ENCODE assay signal across 23 cellular contexts in genomic region chr16:87818533-87819161, GRCh38. TPM values are rescaled to one million over a fixed set of nuclear protein-coding genes. Genes with fewer than 3 reads are reported as not detected.
DNase-seq lines count a peak whose midpoint lies in the region; ATAC-seq, FAIRE-seq and TF ChIP-seq lines count a peak whose summit lies in the region.
"Had no signal": no experiment of that assay in that cellular context is flagged by ENCODE, and none has a peak within 500 bp of the region (broad histone marks: within the 10 kb centered on the region; RNA-seq: fewer than 3 reads in every experiment).

No MANE protein-coding gene starts in this region.

- H3K4me3 Mint-ChIP-seq in endodermal cell = no peak overlapping the region
- no peak overlapping the region for H3K4me3 Mint-ChIP-seq in WTC11
- H3K4me3 Mint-ChIP-seq: B cell, HFFc6, IgD-negative memory B cell had no signal

- H3K4me1 ChIP-seq in A549 = peaks cover 2% of the 10 kb centered on the region; the same call in 1 of the 3 replicates
- peaks cover 91% of the 10 kb centered on the region for H3K4me1 ChIP-seq in BLaER1
- H3K4me1 ChIP-seq in endodermal cell (ENCODE audit: control insufficient read depth, insufficient read depth, low read length) = peaks cover 15% of the 10 kb centered on the region

- DNase-seq in A549 (ENCODE audit: low read depth in 1 of 2, low spot score in 1 of 2) = no peak
- DNase-seq in RWPE1 (ENCODE audit: low spot score) = no peak
- DNase-seq in endodermal cell = peak; percentile 53
- DNase-seq in UCSD-AML1 (lab: John Stamatoyannopoulos, UW; ENCODE audit: unreplicated experiment) = no peak
- no peak for DNase-seq in GM10266 (ENCODE audit: extremely low spot score)
- DNase-seq in WTC11 (ENCODE audit: low spot score) = no peak
- DNase-seq: Calu3, DMS79 treated with DMSO at 0.1 percent for 48 hours, GF-D8, HFFc6, NCI-H1048, NCI-H1417, NCI-H1694, NCI-H2029 treated with DMSO at 0.1 percent for 48 hours, NCI-H2227 treated with DMSO at 0.1 percent for 48 hours, NCI-H526 treated with DMSO at 0.1 percent for 48 hours, RPMI8226, SHP77 had no signal

- no peaks in the 10 kb centered on the region for H3K36me3 Mint-ChIP-seq in endodermal cell (ENCODE audit: low read depth)
- H3K36me3 Mint-ChIP-seq in WTC11 = peaks cover 12% of the 10 kb centered on the region

- TF ChIP-seq POLR2A in A549 (IDR thresholded peaks at IDR 0.05; ENCODE audit: low read length) = no peak

- no peak for TF ChIP-seq EP300 in A549 (IDR thresholded peaks at IDR 0.05)

- peaks cover 23% of the 10 kb centered on the region for H3K9me3 ChIP-seq in A549
- peaks cover 21% of the 10 kb centered on the region for H3K9me3 ChIP-seq in BLaER1
- H3K9me3 ChIP-seq in endodermal cell (ENCODE audit: control insufficient read depth, low read length) = peaks cover 26% of the 10 kb centered on the region

- H3K27ac Mint-ChIP-seq in endodermal cell (no peak overlapping the region), WTC11 (no peak overlapping the region)
- H3K27ac Mint-ChIP-seq: B cell, HFFc6, IgD-negative memory B cell had no signal

- H4K20me1 ChIP-seq in BLaER1 = no peaks in the 10 kb centered on the region

- H3K9ac ChIP-seq in BLaER1 (no peak overlapping the region), endodermal cell (ENCODE audit: extremely low read depth, low read length, poor library complexity, severe bottlenecking) (no peak overlapping the region)
- H3K9ac ChIP-seq: KMS-11 had no signal

- CTCF ChIA-PET in A549 (lab: Yijun Ruan, JAX) (interaction anchor here (0.8 to 30.2 kb wide), 9 partner anchors 8 to 53 kb away, joined by 3 to 417 read pairs (median 4); no protein-coding TSS in a partner anchor), RWPE1 (lab: Yijun Ruan, JAX) (interaction anchor here (0.6 kb wide), 1 partner anchor 522 kb away, joined by 4 read pairs; no protein-coding TSS in a partner anchor), WTC11 (lab: Charles Lee) (interaction anchor here (1.1 to 1.9 kb wide), 3 partner anchors 31 to 40 kb away, joined by 4 to 9 read pairs (median 5); no protein-coding TSS in a partner anchor)

- WGBS in A549 (ENCODE audit: missing lambda C conversion rate) = 92% methylated on average over 16 of the region's 16 CpGs
- WGBS in endodermal cell (ENCODE audit: insufficient coverage in 1 of 2, insufficient read length in 1 of 2), 2 experiments = 94 to 96% methylated on average over 12 to 16 of the region's 16 CpGs

- FAIRE-seq in A549 (lab: Jason Lieb, UNC) = no peak
- FAIRE-seq: GM18507 had no signal

- peaks cover 21% of the 10 kb centered on the region for H3K4me1 Mint-ChIP-seq in endodermal cell
- peaks cover 42% of the 10 kb centered on the region for H3K4me1 Mint-ChIP-seq in WTC11

- H3K27ac ChIP-seq in A549 (peak overlapping the region in 1 of 2 experiments; percentile 97; a peak in 2 of 6 replicates), BLaER1 (peak overlapping the region; percentile 90), RWPE1 (peak overlapping the region; percentile 98), endodermal cell (ENCODE audit: low read depth, low read length) (no peak overlapping the region)
- H3K27ac ChIP-seq: KMS-11 had no signal

- TF ChIP-seq CTCF in A549 (IDR thresholded peaks at IDR 0.05) = no peak
- no peak for TF ChIP-seq CTCF in RWPE1 (conservative IDR thresholded peaks at IDR 0.05; ENCODE audit: low read depth)
- no peak for TF ChIP-seq CTCF in endodermal cell (conservative IDR thresholded peaks at IDR 0.05)
- TF ChIP-seq CTCF in GM10266 (IDR thresholded peaks at IDR 0.05; ENCODE audit: control insufficient read depth, insufficient read depth, low read depth, missing control alignments) = no peak
- no peak for TF ChIP-seq CTCF in WTC11 (IDR thresholded peaks at IDR 0.05)

- H3K27me3 ChIP-seq in BLaER1 (no peaks in the 10 kb centered on the region), endodermal cell (ENCODE audit: control insufficient read depth, insufficient read depth, low read length, poor library complexity, severe bottlenecking) (no peaks in the 10 kb centered on the region)

- H3K36me3 ChIP-seq in BLaER1 (no peaks in the 10 kb centered on the region), endodermal cell (ENCODE audit: control insufficient read depth, insufficient read depth, low read length) (no peaks in the 10 kb centered on the region)

- H3K27me3 Mint-ChIP-seq in endodermal cell (ENCODE audit: insufficient read depth) = no peaks in the 10 kb centered on the region
- no peaks in the 10 kb centered on the region; the same call in none of the 2 replicates for H3K27me3 Mint-ChIP-seq in WTC11 (ENCODE audit: low read depth)
- H3K27me3 Mint-ChIP-seq: B cell, IgD-negative memory B cell had no signal

- H3K4me3 ChIP-seq in A549 (no peak overlapping the region), BLaER1 (no peak overlapping the region), endodermal cell (ENCODE audit: low read length) (no peak overlapping the region)

- H3K9me3 Mint-ChIP-seq in endodermal cell = peaks cover 19% of the 10 kb centered on the region
- peaks cover 17% of the 10 kb centered on the region for H3K9me3 Mint-ChIP-seq in WTC11

- no peak for TF ChIP-seq RAD21 in A549 (conservative IDR thresholded peaks at IDR 0.05 in 1 of 2, IDR thresholded peaks at IDR 0.05 in 1 of 2)

- H3K4me2 ChIP-seq in A549 (no peak overlapping the region), BLaER1 (no peak overlapping the region)
- H3K4me2 ChIP-seq: KMS-11 had no signal

- POLR2A ChIA-PET in A549 (lab: Yijun Ruan, JAX) (interaction anchor here (3.4 kb wide), 1 partner anchor 40 kb away, joined by 24 read pairs; no protein-coding TSS in a partner anchor), RWPE1 (lab: Yijun Ruan, JAX; ENCODE audit: low non-redundant PET) (no interaction called here), WTC11 (lab: Charles Lee) (no interaction called here)

- 0 out of 6 replicates have a peak, but pooled peaks of 1 of the 2 experiments have one; percentile 0 for ATAC-seq in A549
- ATAC-seq in WTC11 = no peak

TF ChIP-seq in A549, 52 proteins besides CTCF, POLR2A, EP300 and RAD21:
- TF ChIP-seq HOXA7 (CRISPR knock-in tag; IDR thresholded peaks at IDR 0.05) (peak; percentile 83), MAX (IDR thresholded peaks at IDR 0.05) (no peak), POLR2AphosphoS2 (conservative IDR thresholded peaks at IDR 0.05; ENCODE audit: low read length) (peak; percentile 91), FOSB (CRISPR knock-in tag; IDR thresholded peaks at IDR 0.05) (peak; percentile 29; the same call in 1 of the 2 replicates), TFCP2L1 (CRISPR knock-in tag; IDR thresholded peaks at IDR 0.05) (peak; percentile 80; the same call in 1 of the 2 replicates)

TF ChIP-seq in WTC11, 78 proteins besides CTCF, POLR2A, EP300 and RAD21 (continues in another document):
- TF ChIP-seq NR3C1 (CRISPR knock-in tag; conservative IDR thresholded peaks at IDR 0.05; ENCODE audit: low read depth) (no peak), ZNF532 (CRISPR knock-in tag; IDR thresholded peaks at IDR 0.05; ENCODE audit: borderline replicate concordance) (no peak), JAZF1 (CRISPR knock-in tag; IDR thresholded peaks at IDR 0.05) (no peak), RELA (CRISPR knock-in tag; IDR thresholded peaks at IDR 0.05; ENCODE audit: borderline replicate concordance) (no peak)

RNA-seq across cellular contexts. Expression of gene SLC7A5, which starts 50.7 kb away (rescaled TPM):
- polyA plus RNA-seq in A549 (2011; rRNA removed) (265 and 326 TPM in 2 replicates), A549 (2017; fragmentation: RNase III; extraction: RNeasy Plus Mini Kit Qiagen cat#74134 plus additional on column Dnase treatment) (903 to 1,096 TPM (median 972 TPM) in 3 replicates)
- polyA plus RNA-seq in A549 (2012; cell fraction: cytosol; rRNA removed) = 971 and 1,312 TPM in 2 replicates
- 1,440 and 1,925 TPM in 2 replicates for polyA plus RNA-seq in A549 (2012; cell fraction: nucleus; rRNA removed)
- polyA minus RNA-seq in A549 (2011; rRNA and poly(A)+ RNA removed) = 237 and 354 TPM in 2 replicates
- total RNA-seq in endodermal cell (100 to 1,000 TPM; 374 to 588 TPM), WTC11 (2021) (105 to 197 TPM (median 107 TPM) in 3 replicates)
- polyA plus RNA-seq in endodermal cell (2013, experiment 1 of 2) = 144 TPM
- 134 TPM for polyA plus RNA-seq in endodermal cell (2013, experiment 2 of 2)

RNA-seq across cellular contexts. Expression of gene KLHDC4, which starts 52.9 kb away (rescaled TPM):
- polyA plus RNA-seq in A549 (2011; rRNA removed) (22.6 and 25.9 TPM in 2 replicates), A549 (2017; fragmentation: RNase III; extraction: RNeasy Plus Mini Kit Qiagen cat#74134 plus additional on column Dnase treatment) (34.8 to 38.2 TPM (median 37.2 TPM) in 3 replicates)
- 49.9 and 55.6 TPM in 2 replicates for polyA plus RNA-seq in A549 (2012; cell fraction: cytosol; rRNA removed)
- 197 and 201 TPM in 2 replicates for polyA plus RNA-seq in A549 (2012; cell fraction: nucleus; rRNA removed)
- polyA minus RNA-seq in A549 (2011; rRNA and poly(A)+ RNA removed) = 30.0 and 33.8 TPM in 2 replicates
- total RNA-seq in endodermal cell (10 to 100 TPM; 52.8 to 58.8 TPM), WTC11 (2021) (60.0 to 63.6 TPM (median 60.5 TPM) in 3 replicates)
- polyA plus RNA-seq in endodermal cell (2013, experiment 1 of 2) = 26.9 TPM
- 23.6 TPM for polyA plus RNA-seq in endodermal cell (2013, experiment 2 of 2)
